ENCODE assay signal across 11 cellular contexts in the genomic region with DNA sequence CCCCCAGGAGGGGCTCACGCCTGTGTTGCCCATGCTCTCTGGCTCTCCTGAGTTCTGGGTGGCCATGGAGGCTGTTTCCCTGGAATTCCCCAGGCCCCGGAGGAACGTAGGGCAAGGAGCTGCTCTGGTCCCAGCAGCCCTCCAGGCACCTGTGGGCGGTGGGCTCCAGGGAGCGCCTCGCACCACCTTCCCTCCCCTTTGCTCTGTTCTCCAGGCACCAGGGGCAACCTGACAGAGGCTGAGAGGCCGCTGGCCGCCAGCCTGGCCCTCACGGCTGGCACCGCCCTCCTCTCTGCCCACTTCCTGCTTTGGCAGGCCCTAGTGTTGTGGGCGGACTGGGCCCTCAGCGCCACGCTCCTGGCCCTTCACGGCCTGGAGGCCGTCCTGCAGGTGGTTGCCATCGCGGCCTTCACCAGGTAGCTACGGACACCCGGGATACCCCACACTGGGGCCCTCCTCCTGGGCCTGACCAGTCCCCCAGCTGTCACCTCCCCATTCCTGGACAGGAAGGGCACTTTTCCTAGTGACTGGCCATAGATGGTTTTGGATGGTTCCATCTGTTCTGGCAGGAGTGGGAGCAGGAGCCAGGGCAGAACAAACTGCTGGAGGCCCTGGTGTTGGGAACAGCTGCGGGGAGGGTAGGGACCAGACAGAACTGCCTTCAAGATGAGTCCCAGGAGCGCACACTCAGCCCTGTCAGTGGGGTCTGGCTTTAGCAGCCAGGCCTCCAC. TPM values are rescaled to one million over a fixed set of nuclear protein-coding genes. Genes with fewer than 3 reads are reported as not detected.
DNase-seq lines count a peak whose midpoint lies in the region; ATAC-seq and TF ChIP-seq lines count a peak whose summit lies in the region.
"Had no signal": no experiment of that assay in that cellular context is flagged by ENCODE, and none has a peak within 500 bp of the region (broad histone marks: within the 10 kb centered on the region; RNA-seq: fewer than 3 reads in every experiment).

No MANE protein-coding gene starts in this region.

- peaks cover 3% of the 10 kb centered on the region for H3K4me1 Mint-ChIP-seq in activated T-helper 2 cell treated with anti-CD3 and anti-CD28 coated beads, Interferon-gamma antibody, Interleukin-2, Interleukin-4, amounts not matched to agents 10 μg/mL and 5 μg/mL and 100 μg/mL, durations not matched to agents 14 hours and 24 hours and 36 hours (ENCODE audit: low read depth)

- peak in 1 of 2 donors; percentile 51 for TF ChIP-seq RAD21 in liver (IDR thresholded peaks at IDR 0.05)

- H3K4me3 ChIP-seq in liver (ENCODE audit: low read depth in 1 of 3, low read length in 3 of 3): no peak overlapping the region
- no peak overlapping the region for H3K4me3 ChIP-seq in suprapubic skin
- no peak overlapping the region for H3K4me3 ChIP-seq in BE2C (ENCODE audit: low read depth, low read length)
- H3K4me3 ChIP-seq: adrenal gland had no signal

- peaks cover 16 to 54% (median 37%) of the 10 kb centered on the region in 4 donors for H3K4me1 ChIP-seq in liver (ENCODE audit: control insufficient read depth in 4 of 4, insufficient read depth in 4 of 4, low read length in 3 of 4)
- peaks cover 75% of the 10 kb centered on the region for H3K4me1 ChIP-seq in suprapubic skin
- no peaks in the 10 kb centered on the region for H3K4me1 ChIP-seq in BE2C

- no peak overlapping the region for H3K27ac Mint-ChIP-seq in activated T-helper 2 cell treated with anti-CD3 and anti-CD28 coated beads, Interferon-gamma antibody, Interleukin-2, Interleukin-4, amounts not matched to agents 10 μg/mL and 5 μg/mL and 100 μg/mL, durations not matched to agents 14 hours and 24 hours and 36 hours

- TF ChIP-seq POLR2A in suprapubic skin (IDR thresholded peaks at IDR 0.05) (no peak), GM18505 (IDR thresholded peaks at IDR 0.05; ENCODE audit: borderline replicate concordance, extremely low read depth, insufficient read depth, insufficient read length) (no peak)

- H3K27ac ChIP-seq in angular gyrus (ENCODE audit: low read depth, low read length) (peak overlapping the region; percentile 19), liver (ENCODE audit: low read depth in 1 of 2, low read length in 2 of 2) (peak overlapping the region; percentile 76 to 96), suprapubic skin (peak overlapping the region; percentile 46)

- H3K9me3 ChIP-seq in liver (ENCODE audit: control insufficient read depth in 4 of 4, low read length in 3 of 4) (no peaks in the 10 kb centered on the region), suprapubic skin (no peaks in the 10 kb centered on the region), BE2C (no peaks in the 10 kb centered on the region)
- H3K9me3 ChIP-seq: adrenal gland had no signal

- H3K27me3 Mint-ChIP-seq in activated T-helper 2 cell treated with anti-CD3 and anti-CD28 coated beads, Interferon-gamma antibody, Interleukin-2, Interleukin-4, amounts not matched to agents 10 μg/mL and 5 μg/mL and 100 μg/mL, durations not matched to agents 14 hours and 24 hours and 36 hours (ENCODE audit: low read depth): peaks cover 10% of the 10 kb centered on the region

- H3K36me3 ChIP-seq in liver (ENCODE audit: control insufficient read depth in 4 of 4, insufficient read depth in 3 of 4, low read depth in 1 of 4, low read length in 3 of 4): peaks cover 0 to 2% (median 0%) of the 10 kb centered on the region in 4 donors
- peaks cover 13% of the 10 kb centered on the region for H3K36me3 ChIP-seq in suprapubic skin
- H3K36me3 ChIP-seq in BE2C: no peaks in the 10 kb centered on the region
- H3K36me3 ChIP-seq: adrenal gland had no signal

- TF ChIP-seq CTCF in liver (IDR thresholded peaks at IDR 0.05; ENCODE audit: low read depth, low read length, missing input control) (no peak), suprapubic skin (IDR thresholded peaks at IDR 0.05) (no peak), BE2C (IDR thresholded peaks at IDR 0.05; ENCODE audit: low read depth, low read length) (no peak)

- H3K36me3 Mint-ChIP-seq in activated T-helper 2 cell treated with anti-CD3 and anti-CD28 coated beads, Interferon-gamma antibody, Interleukin-2, Interleukin-4, amounts not matched to agents 10 μg/mL and 5 μg/mL and 100 μg/mL, durations not matched to agents 14 hours and 24 hours and 36 hours (ENCODE audit: low read depth): peaks cover 2% of the 10 kb centered on the region

- TF ChIP-seq EP300 in suprapubic skin (IDR thresholded peaks at IDR 0.05): no peak

- 31% methylated on average over 21 of the region's 21 CpGs for WGBS in liver
- no CpG with 5 or more reads among the region's 21 CpGs for WGBS in suprapubic skin

- DNase-seq in HT1080 (ENCODE audit: low read depth) (peak; percentile 76), suprapubic skin (ENCODE audit: low spot score in 2 of 2) (peak in 1 of 2 donors; percentile 68), BE2C (no peak)
- DNase-seq in activated T-helper 2 cell treated with anti-CD3 and anti-CD28 coated beads, Interferon-gamma antibody, Interleukin-2, Interleukin-4, amounts not matched to agents 10 μg/mL and 5 μg/mL and 100 μg/mL, durations not matched to agents 14 hours and 24 hours and 36 hours (ENCODE audit: low spot score): no peak
- DNase-seq: activated CD4-positive, alpha-beta T cell treated with anti-CD3 and anti-CD28 coated beads, Interleukin-2, amount 50 U/mL, for 4 hours; Karpas-422 had no signal

- H3K9ac ChIP-seq in liver (ENCODE audit: low read depth in 1 of 2, low read length in 2 of 2): no peak overlapping the region

- H3K9me3 Mint-ChIP-seq in activated T-helper 2 cell treated with anti-CD3 and anti-CD28 coated beads, Interferon-gamma antibody, Interleukin-2, Interleukin-4, amounts not matched to agents 10 μg/mL and 5 μg/mL and 100 μg/mL, durations not matched to agents 14 hours and 24 hours and 36 hours: no peaks in the 10 kb centered on the region

- ATAC-seq in HG02885 (IDR thresholded peaks at IDR 0.05; ENCODE audit: poor library complexity, unreplicated experiment) (no peak), GM18505 (IDR thresholded peaks at IDR 0.05; ENCODE audit: unreplicated experiment) (no peak)

- intact Hi-C loops in activated T-helper 2 cell treated with anti-CD3 and anti-CD28 coated beads, Interferon-gamma antibody, Interleukin-2, Interleukin-4, amounts not matched to agents 10 μg/mL and 5 μg/mL and 100 μg/mL, durations not matched to agents 14 hours and 24 hours and 36 hours (cut with micrococcal nuclease): no loop called here

- H3K27me3 ChIP-seq in liver (ENCODE audit: control insufficient read depth in 4 of 4, insufficient read depth in 4 of 4, low read length in 3 of 4) (no peaks in the 10 kb centered on the region), suprapubic skin (no peaks in the 10 kb centered on the region), BE2C (peaks cover 4% of the 10 kb centered on the region; the same call in 1 of the 2 replicates)
- H3K27me3 ChIP-seq: adrenal gland had no signal

- H3K4me3 Mint-ChIP-seq in activated T-helper 2 cell treated with anti-CD3 and anti-CD28 coated beads, Interferon-gamma antibody, Interleukin-2, Interleukin-4, amounts not matched to agents 10 μg/mL and 5 μg/mL and 100 μg/mL, durations not matched to agents 14 hours and 24 hours and 36 hours (ENCODE audit: low read depth): no peak overlapping the region

TF ChIP-seq in liver, 16 proteins besides CTCF, POLR2A, EP300 and RAD21 (continues in another document):
- TF ChIP-seq NR2F2 (IDR thresholded peaks at IDR 0.05) (no peak), FOXA1 (IDR thresholded peaks at IDR 0.05) (no peak), FOXA2 (IDR thresholded peaks at IDR 0.05) (no peak)

RNA-seq across cellular contexts. Expression of a gene that starts 3.1 kb away (rescaled TPM):
- total RNA-seq in HT1080 (2014; rRNA removed; shearing (Covaris generic)): 38.3 and 42.6 TPM in 2 replicates
- polyA plus RNA-seq in HT1080 (2015; cell fraction: cytosol; rRNA removed): 35.4 and 36.6 TPM in 2 replicates
- polyA plus RNA-seq in HT1080 (2015; cell fraction: nucleus; rRNA removed): 192 and 196 TPM in 2 replicates
- total RNA-seq in liver (100 to 1,000 TPM in 1 of 2 donors, 10 to 100 TPM in 1; 24.4 to 138 TPM), suprapubic skin (100 to 1,000 TPM; 107 to 193 (median 140) TPM)
- polyA plus RNA-seq in liver: 10 to 100 TPM; 62.2 to 63.2 TPM
- 1.1 TPM for polyA plus RNA-seq in BE2C (2012; ENCODE audit: insufficient read depth, insufficient read length, low read depth)
- total RNA-seq in activated T-helper 2 cell treated with anti-CD3 and anti-CD28 coated beads, Interferon-gamma antibody, Interleukin-2, Interleukin-4, amounts not matched to agents 10 μg/mL and 5 μg/mL and 100 μg/mL, durations not matched to agents 14 hours and 24 hours and 36 hours: 17.8 and 24.6 TPM in 2 replicates

RNA-seq across cellular contexts. Expression of a gene that starts 7.3 kb away (rescaled TPM):
- 23.6 and 27.9 TPM in 2 replicates for total RNA-seq in HT1080 (2014; rRNA removed; shearing (Covaris generic))
- 12.6 and 14.6 TPM in 2 replicates for polyA plus RNA-seq in HT1080 (2015; cell fraction: cytosol; rRNA removed)
- polyA plus RNA-seq in HT1080 (2015; cell fraction: nucleus; rRNA removed): 27.2 and 38.0 TPM in 2 replicates
- total RNA-seq in liver (10 to 100 TPM in 1 of 2 donors, 1 to 10 TPM in 1; 5.1 to 11.1 TPM), suprapubic skin (10 to 100 TPM; 31.5 to 53.6 (median 39.1) TPM)
- 10 to 100 TPM in 1 of 2 donors, 1 to 10 TPM in 1; 5.3 to 12.4 TPM for polyA plus RNA-seq in liver
- 11.7 TPM for polyA plus RNA-seq in BE2C (2012; ENCODE audit: insufficient read depth, insufficient read length, low read depth)
- 11.4 and 13.0 TPM in 2 replicates for total RNA-seq in activated T-helper 2 cell treated with anti-CD3 and anti-CD28 coated beads, Interferon-gamma antibody, Interleukin-2, Interleukin-4, amounts not matched to agents 10 μg/mL and 5 μg/mL and 100 μg/mL, durations not matched to agents 14 hours and 24 hours and 36 hours

RNA-seq across cellular contexts. Expression of a gene that starts 7.9 kb away (rescaled TPM):
- 64.5 and 75.0 TPM in 2 replicates for total RNA-seq in HT1080 (2014; rRNA removed; shearing (Covaris generic))
- polyA plus RNA-seq in HT1080 (2015; cell fraction: cytosol; rRNA removed): 43.7 and 56.2 TPM in 2 replicates
- 37.9 and 38.8 TPM in 2 replicates for polyA plus RNA-seq in HT1080 (2015; cell fraction: nucleus; rRNA removed)
- total RNA-seq in liver (10 to 100 TPM in 1 of 2 donors, 1 to 10 TPM in 1; 9.6 to 11.4 TPM), suprapubic skin (10 to 100 TPM; 37.0 to 60.6 (median 43.7) TPM)
- polyA plus RNA-seq in liver: 10 to 100 TPM in 1 of 2 donors, 1 to 10 TPM in 1; 7.0 to 10.5 TPM
- polyA plus RNA-seq in BE2C (2012; ENCODE audit: insufficient read depth, insufficient read length, low read depth): 37.2 TPM
- 61.2 and 72.0 TPM in 2 replicates for total RNA-seq in activated T-helper 2 cell treated with anti-CD3 and anti-CD28 coated beads, Interferon-gamma antibody, Interleukin-2, Interleukin-4, amounts not matched to agents 10 μg/mL and 5 μg/mL and 100 μg/mL, durations not matched to agents 14 hours and 24 hours and 36 hours

RNA-seq across cellular contexts. Expression of a gene that starts 44.4 kb away (rescaled TPM):
- 235 and 266 TPM in 2 replicates for total RNA-seq in HT1080 (2014; rRNA removed; shearing (Covaris generic))
- polyA plus RNA-seq in HT1080 (2015; cell fraction: cytosol; rRNA removed): 177 and 178 TPM in 2 replicates
- polyA plus RNA-seq in HT1080 (2015; cell fraction: nucleus; rRNA removed): 140 and 151 TPM in 2 replicates
- total RNA-seq in liver (100 to 1,000 TPM in 1 of 2 donors, 10 to 100 TPM in 1; 72.5 to 181 TPM), suprapubic skin (100 to 1,000 TPM; 107 to 197 (median 179) TPM)
- 100 to 1,000 TPM; 123 to 133 TPM for polyA plus RNA-seq in liver
- polyA plus RNA-seq in BE2C (2012; ENCODE audit: insufficient read depth, insufficient read length, low read depth): 216 TPM
- total RNA-seq in activated T-helper 2 cell treated with anti-CD3 and anti-CD28 coated beads, Interferon-gamma antibody, Interleukin-2, Interleukin-4, amounts not matched to agents 10 μg/mL and 5 μg/mL and 100 μg/mL, durations not matched to agents 14 hours and 24 hours and 36 hours: 270 and 275 TPM in 2 replicates

Comparison
In these comparisons a context has a peak if more than half of its experiments do, and no peak if none do; other contexts are left out.
1. H3K27ac ChIP-seq: peak in every context shown above with its lines; median percentile 86 in liver; 46 in suprapubic skin; 19 in angular gyrus.